Comparison of ENCODE assay signal across 7 cellular contexts in genomic region chr12:122202811-122203210, GRCh38. TPM values are rescaled to one million over a fixed set of nuclear protein-coding genes. Genes with fewer than 3 reads are reported as not detected.
DNase-seq lines count a peak whose midpoint lies in the region; TF ChIP-seq lines count a peak whose summit lies in the region.
"Not testable (repeated sequence)": the region's sequence is repeated elsewhere in the genome, so short reads cannot be mapped to it uniquely, and the experiment has no call there.
"Had no signal": no experiment of that assay in that cellular context is flagged by ENCODE, and none has a peak within 500 bp of the region (broad histone marks: within the 10 kb centered on the region; RNA-seq: fewer than 3 reads in every experiment).

No MANE protein-coding gene starts in this region.

- peaks cover 17 to 21% of the 10 kb centered on the region in 2 experiments for H3K4me1 Mint-ChIP-seq in H9

- not testable (repeated sequence) for H3K14ac ChIP-seq in H9 (ENCODE audit: insufficient read depth, low read length); neuronal stem cell (ENCODE audit: low read length)

- H3K4me3 Mint-ChIP-seq in H9 = peak overlapping the region; percentile 64 to 83

- H3K23ac ChIP-seq in H9 (ENCODE audit: insufficient read length, low read depth, low read length); neuronal stem cell (ENCODE audit: low read depth, low read length, poor library complexity): not testable (repeated sequence)

- not testable (repeated sequence) for H3K27ac ChIP-seq in H9 (ENCODE audit: insufficient read length, low read depth, low read length); iPS DF 6.9 (ENCODE audit: low read length); neuronal stem cell (replicated peaks; ENCODE audit: low read length); transverse colon

- H3K4me2 ChIP-seq in H9 (ENCODE audit: insufficient read depth, insufficient read length, low read length) (peak overlapping the region; percentile 48), neuronal stem cell (ENCODE audit: insufficient read depth, low read length, poor library complexity, severe bottlenecking) (peak overlapping the region; percentile 97)

- not testable (repeated sequence) for H3K36me3 Mint-ChIP-seq in H9 (ENCODE audit: insufficient read depth in 1 of 3, low read depth in 3 of 3)

- H2BK5ac ChIP-seq in H9 (ENCODE audit: insufficient read length, low read length); neuronal stem cell (ENCODE audit: low read length): not testable (repeated sequence)

- not testable (repeated sequence) for DNase-seq in H9; cardiac fibroblast (ENCODE audit: low read depth in 2 of 2); iPS DF 6.9 (ENCODE audit: low read depth, low spot score); neuronal stem cell (ENCODE audit: low spot score); transverse colon

- not testable (repeated sequence) for H4K20me1 ChIP-seq in H9 (ENCODE audit: control insufficient read depth, insufficient read depth, insufficient read length)

- not testable (repeated sequence) for H3K79me2 ChIP-seq in H9 (ENCODE audit: insufficient read depth, low read length)

- H4K8ac ChIP-seq in H9 (replicated peaks; ENCODE audit: insufficient read length, low read depth, low read length); neuronal stem cell (ENCODE audit: low read depth, low read length): not testable (repeated sequence)

- H3K36me3 ChIP-seq in iPS DF 6.9 (ENCODE audit: control insufficient read depth, insufficient read depth, low read length); transverse colon: not testable (repeated sequence)
- peaks cover 11 to 16% of the 10 kb centered on the region in 2 donors for H3K36me3 ChIP-seq in neuronal stem cell (replicated peaks in 1 of 2; ENCODE audit: control insufficient read depth in 2 of 2, insufficient read depth in 2 of 2, low read length in 2 of 2)

- TF ChIP-seq CTCF in H9 (conservative IDR thresholded peaks at IDR 0.05); WI38 (IDR thresholded peaks at IDR 0.05; ENCODE audit: low read depth, low read length); cardiac fibroblast (IDR thresholded peaks at IDR 0.05; ENCODE audit: low read depth, low read length); transverse colon (IDR thresholded peaks at IDR 0.05): not testable (repeated sequence)

- H3T11ph ChIP-seq in H9 (ENCODE audit: low read length) = not testable (repeated sequence)

- H3K4me3 ChIP-seq in WI38 (ENCODE audit: low read depth, low read length) (peak overlapping the region; percentile 58), cardiac fibroblast (replicated peaks in 1 of 2; ENCODE audit: low read depth in 2 of 2, low read length in 2 of 2) (peak overlapping the region; percentile 55 to 60), iPS DF 6.9 (ENCODE audit: low read length) (peak overlapping the region; percentile 65; the same call in 1 of the 2 replicates), neuronal stem cell (ENCODE audit: low read length in 2 of 2) (peak overlapping the region; percentile 49 to 82), transverse colon (peak overlapping the region; percentile 34 to 78 (median 49))

- H2BK15ac ChIP-seq in H9 (ENCODE audit: low read depth, low read length); neuronal stem cell (ENCODE audit: low read length): not testable (repeated sequence)

- intact Hi-C loops in transverse colon (cut with DNase I; ENCODE audit: low total_unique reads) = not testable (repeated sequence)

- in situ Hi-C loops in transverse colon (cut with MboI; ENCODE audit: low pct_ligation_motif_present in 1 of 4, low pct_unique_long_range_greater_than_20kb in 1 of 4, low sequenced_read_pairs in 3 of 4) = not testable (repeated sequence)

- H3K9ac ChIP-seq in H9 (ENCODE audit: extremely low read depth, insufficient read length, low read length); neuronal stem cell (ENCODE audit: low read depth, low read length, poor library complexity): not testable (repeated sequence)

- no CpG with 5 or more reads among the region's 19 CpGs for WGBS in H9 (ENCODE audit: extremely low coverage, insufficient read length, low lambda C conversion rate)
- no CpG with 5 or more reads among the region's 19 CpGs for WGBS in iPS DF 6.9 (ENCODE audit: insufficient coverage, insufficient read length)
- no CpG with 5 or more reads among the region's 19 CpGs for WGBS in neuronal stem cell (ENCODE audit: extremely low coverage in 2 of 2, insufficient read length in 2 of 2, insufficient replicate concordance in 1 of 2), 2 donors
- WGBS in transverse colon (ENCODE audit: low coverage in 1 of 2), 2 donors = 75 to 78% methylated on average over 11 to 19 of the region's 19 CpGs

- H3K27me3 Mint-ChIP-seq in H9 (ENCODE audit: low read depth) = peaks cover 55% of the 10 kb centered on the region

- not testable (repeated sequence) for H3K4me1 ChIP-seq in H9 (ENCODE audit: insufficient read depth, low read length); iPS DF 6.9 (ENCODE audit: control insufficient read depth, insufficient read depth, low read length); neuronal stem cell (ENCODE audit: control insufficient read depth in 2 of 2, insufficient read depth in 1 of 2, low read depth in 1 of 2, low read length in 2 of 2)
- peaks cover 0 to 22% (median 19%) of the 10 kb centered on the region in 4 donors for H3K4me1 ChIP-seq in transverse colon

- not testable (repeated sequence) for TF ChIP-seq EP300 in transverse colon (IDR thresholded peaks at IDR 0.05; ENCODE audit: low read depth)

- not testable (repeated sequence) for H3K4ac ChIP-seq in H9 (ENCODE audit: low read depth, low read length); neuronal stem cell (ENCODE audit: low read length)

- H3K9me3 ChIP-seq in H9 (ENCODE audit: control insufficient read depth, low read depth, low read length); iPS DF 6.9 (ENCODE audit: control insufficient read depth, insufficient read depth, low read length); neuronal stem cell (replicated peaks in 1 of 2; ENCODE audit: control insufficient read depth in 2 of 2, insufficient read depth in 1 of 2, low read depth in 1 of 2, low read length in 2 of 2); transverse colon: not testable (repeated sequence)

- not testable (repeated sequence) for TF ChIP-seq POLR2A in transverse colon (IDR thresholded peaks at IDR 0.05)

- not testable (repeated sequence) for H3K9me3 Mint-ChIP-seq in H9

- not testable (repeated sequence) for H2AFZ ChIP-seq in H9 (ENCODE audit: low read length)
- H2AFZ ChIP-seq in neuronal stem cell (ENCODE audit: low read length) = peak overlapping the region; percentile 90

- not testable (repeated sequence) for H2BK120ac ChIP-seq in H9 (ENCODE audit: low read depth, low read length, poor library complexity, severe bottlenecking); neuronal stem cell (ENCODE audit: low read depth, low read length)

- not testable (repeated sequence) for H2BK12ac ChIP-seq in H9 (ENCODE audit: insufficient read length, low read depth, low read length); neuronal stem cell (ENCODE audit: low read length)

- H3K27ac Mint-ChIP-seq in H9 = not testable (repeated sequence)

- H3K18ac ChIP-seq in H9 (ENCODE audit: insufficient read length, low read depth, low read length); neuronal stem cell (ENCODE audit: low read length): not testable (repeated sequence)

- not testable (repeated sequence) for H4K5ac ChIP-seq in H9 (ENCODE audit: insufficient read length, low read depth, low read length)

- not testable (repeated sequence) for H3K23me2 ChIP-seq in H9 (ENCODE audit: insufficient read length, low read depth, low read length, poor library complexity, severe bottlenecking)

- not testable (repeated sequence) for H2BK20ac ChIP-seq in H9 (ENCODE audit: low read depth, low read length, poor library complexity, severe bottlenecking)

- H4K91ac ChIP-seq in H9 (ENCODE audit: insufficient read length, low read depth, low read length); neuronal stem cell (ENCODE audit: low read depth, low read length, poor library complexity): not testable (repeated sequence)

- H3K27me3 ChIP-seq in H9 (ENCODE audit: insufficient read depth, low read length) = not testable (repeated sequence)
- H3K27me3 ChIP-seq in iPS DF 6.9 (ENCODE audit: control insufficient read depth, insufficient read depth, low read length) = peaks cover 11% of the 10 kb centered on the region; the same call in 1 of the 2 replicates
- peaks cover 5 to 59% (median 32%) of the 10 kb centered on the region in 3 experiments for H3K27me3 ChIP-seq in neuronal stem cell (ENCODE audit: control insufficient read depth in 3 of 3, insufficient read depth in 3 of 3, low read depth in 1 of 3, low read length in 3 of 3)
- peaks cover 80% of the 10 kb centered on the region for H3K27me3 ChIP-seq in transverse colon

- H3K56ac ChIP-seq in H9 (ENCODE audit: insufficient read length, low read depth, low read length) = not testable (repeated sequence)

- H2AK5ac ChIP-seq in H9 (ENCODE audit: insufficient read length, low read length); neuronal stem cell (ENCODE audit: low read depth, low read length): not testable (repeated sequence)

- not testable (repeated sequence) for H3K79me1 ChIP-seq in H9 (ENCODE audit: insufficient read depth, low read depth, low read length, poor library complexity, severe bottlenecking); neuronal stem cell (ENCODE audit: low read depth, low read length)

RNA-seq across cellular contexts. Expression of gene B3GNT4, which starts 0.7 kb away (rescaled TPM):
- total RNA-seq in H9 (2021) (0.92 and 1.0 TPM in 2 replicates), transverse colon (1 to 10 TPM in 1 of 4 donors, not detected in 3; 1.3 TPM)
- 0.39 TPM for polyA plus RNA-seq in neuronal stem cell (2013, experiment 1 of 2)
- 0.86 TPM for polyA plus RNA-seq in neuronal stem cell (2013, experiment 2 of 2)

RNA-seq across cellular contexts. Expression of gene LRRC43, which starts 19.9 kb away (rescaled TPM):
- 0.46 and 0.53 TPM in 2 replicates for total RNA-seq in H9 (2021)
- polyA plus RNA-seq in neuronal stem cell (2013, experiment 1 of 2) = 1.6 TPM
- polyA plus RNA-seq in neuronal stem cell (2013, experiment 2 of 2) = 1.5 TPM
- under 1 TPM in 1 of 4 donors, not detected in 3; 0.64 TPM for total RNA-seq in transverse colon

RNA-seq across cellular contexts. Expression of gene DIABLO, which starts 23.0 kb away (rescaled TPM):
- total RNA-seq in H9 (2021) = 70.0 and 74.6 TPM in 2 replicates
- polyA plus RNA-seq in neuronal stem cell (2013, experiment 1 of 2) = 84.5 TPM
- 84.3 TPM for polyA plus RNA-seq in neuronal stem cell (2013, experiment 2 of 2)
- total RNA-seq in transverse colon = 100 to 1,000 TPM in 1 of 4 donors, 10 to 100 TPM in 3; 10.5 to 121 (median 54.3) TPM

RNA-seq across cellular contexts. Expression of gene IL31, which starts 28.8 kb away (rescaled TPM):
- total RNA-seq in H9 (2021) (not detected in 2 replicates), transverse colon (not detected)
- not detected for polyA plus RNA-seq in neuronal stem cell (2013, experiment 1 of 2)
- not detected for polyA plus RNA-seq in neuronal stem cell (2013, experiment 2 of 2)
- polyA plus RNA-seq: esophagus had no signal
